11 cellular contexts compared by ENCODE assay signal in genomic region chr6:158027590-158028285, GRCh38. TPM values are rescaled to one million over a fixed set of nuclear protein-coding genes. Genes with fewer than 3 reads are reported as not detected.
DNase-seq lines count a peak whose midpoint lies in the region; ATAC-seq and TF ChIP-seq lines count a peak whose summit lies in the region.
"Had no signal": no experiment of that assay in that cellular context is flagged by ENCODE, and none has a peak within 500 bp of the region (broad histone marks: within the 10 kb centered on the region; RNA-seq: fewer than 3 reads in every experiment).

No MANE protein-coding gene starts in this region.

- TF ChIP-seq POLR2A in tibial nerve (IDR thresholded peaks at IDR 0.05), result no peak

- H3K27ac Mint-ChIP-seq in natural killer cell treated with Interleukin-12 subunit alpha and Interleukin-12 subunit beta and Interleukin-15 and Interleukin-18, amount 100 ng/mL, for 72 hours, result peak overlapping the region; percentile 95 to 97

- peak overlapping the region; percentile 79 for H3K4me3 Mint-ChIP-seq in natural killer cell treated with Interleukin-12 subunit alpha and Interleukin-12 subunit beta and Interleukin-15 and Interleukin-18, amount 100 ng/mL, for 72 hours

- DNase-seq in ACHN, result peak; percentile 67
- no peak for DNase-seq in coronary artery (ENCODE audit: low spot score)
- DNase-seq in natural killer cell treated with Interleukin-12 subunit alpha and Interleukin-12 subunit beta and Interleukin-15 and Interleukin-18, amount 100 ng/mL, for 72 hours (ENCODE audit: low spot score), result no peak
- no peak for DNase-seq in cerebellar cortex (ENCODE audit: low spot score)
- DNase-seq in tibial nerve (ENCODE audit: low spot score in 2 of 2), result no peak
- DNase-seq in HAP-1 (ENCODE audit: low spot score in 2 of 2), result no peak
- DNase-seq in stimulated activated CD8-positive, alpha-beta memory T cell treated with anti-CD3 and anti-CD28 coated beads, Interleukin-4, amount 100 ng/mL, for 48 hours, result no peak
- DNase-seq: glutamatergic neuron, NCI-H1092 treated with DMSO at 0.1 percent for 48 hours had no signal

- H3K4me1 ChIP-seq in tibial nerve, result peaks cover 0 to 41% (median 21%) of the 10 kb centered on the region in 4 donors
- H3K4me1 ChIP-seq in HAP-1, result no peaks in the 10 kb centered on the region

- H3K36me3 Mint-ChIP-seq in natural killer cell treated with Interleukin-12 subunit alpha and Interleukin-12 subunit beta and Interleukin-15 and Interleukin-18, amount 100 ng/mL, for 72 hours, result no peaks in the 10 kb centered on the region

- H3K4me3 ChIP-seq in coronary artery (no peak overlapping the region), tibial nerve (no peak overlapping the region), HAP-1 (no peak overlapping the region)
- H3K4me3 ChIP-seq: ovary had no signal

- no peak for TF ChIP-seq RAD21 in Ishikawa (IDR thresholded peaks at IDR 0.05; ENCODE audit: low read depth)

- H3K27me3 Mint-ChIP-seq in natural killer cell treated with Interleukin-12 subunit alpha and Interleukin-12 subunit beta and Interleukin-15 and Interleukin-18, amount 100 ng/mL, for 72 hours, result no peaks in the 10 kb centered on the region

- ATAC-seq in natural killer cell treated with Interleukin-12 subunit alpha and Interleukin-12 subunit beta and Interleukin-15 and Interleukin-18, amount 100 ng/mL, for 72 hours, result no peak

- TF ChIP-seq CTCF in coronary artery (IDR thresholded peaks at IDR 0.05), result no peak
- no peak for TF ChIP-seq CTCF in tibial nerve (IDR thresholded peaks at IDR 0.05)

- H3K9me3 ChIP-seq in tibial nerve, result no peaks in the 10 kb centered on the region
- no peaks in the 10 kb centered on the region for H3K9me3 ChIP-seq in HAP-1
- H3K9me3 ChIP-seq: ovary had no signal

- peak overlapping the region; percentile 27 to 92 for H3K27ac ChIP-seq in coronary artery
- peak overlapping the region in 1 of 4 donors; percentile 82 for H3K27ac ChIP-seq in tibial nerve

- 82 to 84% methylated on average over 22 of the region's 22 CpGs for WGBS in tibial nerve, 2 donors

- H3K4me1 Mint-ChIP-seq in natural killer cell treated with Interleukin-12 subunit alpha and Interleukin-12 subunit beta and Interleukin-15 and Interleukin-18, amount 100 ng/mL, for 72 hours (ENCODE audit: low read depth in 2 of 2), result peaks cover 34 to 41% of the 10 kb centered on the region in 2 donors

- TF ChIP-seq EP300 in Ishikawa (IDR thresholded peaks at IDR 0.05; ENCODE audit: borderline replicate concordance) (no peak), tibial nerve (IDR thresholded peaks at IDR 0.05) (no peak)

- H3K36me3 ChIP-seq in tibial nerve, result no peaks in the 10 kb centered on the region
- no peaks in the 10 kb centered on the region for H3K36me3 ChIP-seq in HAP-1 (replicated peaks)
- H3K36me3 ChIP-seq: ovary had no signal

- H3K27me3 ChIP-seq in tibial nerve (no peaks in the 10 kb centered on the region), HAP-1 (ENCODE audit: low read depth) (no peaks in the 10 kb centered on the region)
- H3K27me3 ChIP-seq: ovary had no signal

- no peaks in the 10 kb centered on the region for H3K9me3 Mint-ChIP-seq in natural killer cell treated with Interleukin-12 subunit alpha and Interleukin-12 subunit beta and Interleukin-15 and Interleukin-18, amount 100 ng/mL, for 72 hours

- in situ Hi-C loops in ACHN (cut with HindIII; ENCODE audit: low pct_ligation_motif_present, low pct_unique_long_range_greater_than_20kb, low sequenced_read_pairs) (no loop called here), HAP-1 (cut with MboI; ENCODE audit: low sequenced_read_pairs) (no loop called here)

TF ChIP-seq in Ishikawa, 13 proteins besides CTCF, POLR2A, EP300 and RAD21:
- no peak for TF ChIP-seq FOXM1 (IDR thresholded peaks at IDR 0.05; ENCODE audit: borderline replicate concordance, low read depth)
- no peak for TF ChIP-seq CREB1 (IDR thresholded peaks at IDR 0.05; ENCODE audit: low read depth)
- peak; percentile 51; the same call in 1 of the 2 replicates for TF ChIP-seq ZBTB7A (IDR thresholded peaks at IDR 0.05; ENCODE audit: low read depth)
- TF ChIP-seq TEAD4 (IDR thresholded peaks at IDR 0.05), result no peak
- TF ChIP-seq NFIC (IDR thresholded peaks at IDR 0.05), result no peak
- no peak for TF ChIP-seq USF1 (IDR thresholded peaks at IDR 0.05)

RNA-seq across cellular contexts. Expression of gene SYNJ2, which starts 46.1 kb away (rescaled TPM):
- 10 to 100 TPM; 24.7 to 37.3 TPM for total RNA-seq in natural killer cell treated with Interleukin-12 subunit alpha and Interleukin-12 subunit beta and Interleukin-15 and Interleukin-18, amount 100 ng/mL, for 72 hours
- total RNA-seq in tibial nerve, result 10 to 100 TPM in 1 of 4 donors, 1 to 10 TPM in 3; 4.4 to 10.5 (median 5.6) TPM
